ENCODE assay signal across 8 cellular contexts in the genomic region with DNA sequence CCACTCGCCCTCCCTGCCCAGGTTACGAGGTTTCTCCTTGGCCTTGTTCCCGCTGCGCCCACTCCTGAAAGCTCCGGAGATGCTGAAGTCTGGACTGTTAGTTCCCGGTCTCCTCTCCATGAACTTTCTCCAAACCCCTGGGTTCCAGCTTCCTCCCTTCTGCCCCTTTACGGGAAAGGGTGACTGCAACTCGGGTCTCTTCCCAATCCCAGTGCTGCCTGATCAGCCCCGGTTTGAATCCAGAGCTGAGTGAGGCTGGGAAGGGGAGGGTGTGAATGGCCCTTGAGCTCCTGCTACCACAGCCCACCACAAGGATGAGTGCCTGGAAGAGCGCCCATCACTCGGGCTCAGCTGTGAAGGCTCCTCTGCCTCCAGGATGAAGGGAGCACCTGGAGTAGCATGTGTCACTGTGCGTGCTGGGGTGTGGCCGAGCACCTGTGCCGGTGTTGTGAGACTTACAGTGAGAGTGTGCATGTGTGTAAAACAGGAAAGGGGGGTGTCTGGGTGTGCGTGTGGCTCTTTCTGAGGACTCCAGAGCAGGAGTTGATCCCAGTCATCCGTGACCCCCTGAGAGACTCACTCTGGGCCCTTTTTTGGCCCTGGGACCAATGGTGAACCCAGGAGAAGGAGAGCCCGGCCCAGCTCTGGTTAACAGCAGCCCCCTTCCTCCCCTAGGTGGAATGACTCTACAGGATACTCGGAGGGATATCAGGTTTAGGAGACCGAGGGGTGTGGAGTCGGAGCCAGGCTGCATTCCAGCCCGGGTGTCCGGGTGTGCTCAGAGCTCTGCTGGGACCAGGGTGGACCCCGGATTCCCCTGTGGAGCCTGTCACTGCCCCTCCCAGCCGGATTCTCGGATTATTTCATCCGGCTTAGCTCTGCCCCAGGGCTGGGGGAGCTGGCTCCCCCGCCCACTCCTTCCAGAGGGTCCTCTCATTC. TPM values are rescaled to one million over a fixed set of nuclear protein-coding genes. Genes with fewer than 3 reads are reported as not detected.
DNase-seq lines count a peak whose midpoint lies in the region; ATAC-seq and TF ChIP-seq lines count a peak whose summit lies in the region.

No MANE protein-coding gene starts in this region.

- no peaks in the 10 kb centered on the region for H4K20me1 ChIP-seq in PC-3 (ENCODE audit: low read length)

- H3K27me3 ChIP-seq in PC-3 (ENCODE audit: low read length) (no peaks in the 10 kb centered on the region), psoas muscle (ENCODE audit: insufficient read depth in 3 of 3, low read length in 2 of 3) (no peaks in the 10 kb centered on the region)

- ATAC-seq in PC-3 (no peak), psoas muscle (no peak)

- no peaks in the 10 kb centered on the region for H3K36me3 ChIP-seq in PC-3 (ENCODE audit: low read depth, low read length)
- no peaks in the 10 kb centered on the region for H3K36me3 ChIP-seq in psoas muscle (ENCODE audit: insufficient read depth in 1 of 2, low read depth in 1 of 2)

- H3F3A ChIP-seq in PC-3 (ENCODE audit: low read length, unreplicated experiment): no peaks in the 10 kb centered on the region

- no peak overlapping the region for H3K9ac ChIP-seq in PC-3 (ENCODE audit: low read length)

- H3K27ac ChIP-seq in PC-3 (ENCODE audit: low read length): no peak overlapping the region
- no peak overlapping the region for H3K27ac ChIP-seq in psoas muscle

- no peaks in the 10 kb centered on the region for H3K9me2 ChIP-seq in PC-3 (replicated peaks; ENCODE audit: low read length)

- POLR2A ChIA-PET in PC-3 (lab: Charles Lee; ENCODE audit: unreplicated experiment): interaction anchor here (0.5 to 0.6 kb wide), 2 partner anchors 12 to 517 kb away, joined by 4 to 5 read pairs; no protein-coding TSS in a partner anchor

- no peak overlapping the region for H2AFZ ChIP-seq in PC-3 (ENCODE audit: low read length)

- CTCF ChIA-PET in PC-3 (lab: Charles Lee): interaction anchor here (0.7 kb wide), 1 partner anchor 344 kb away, joined by 3 read pairs; no protein-coding TSS in a partner anchor

- H3K9me3 ChIP-seq in PC-3 (ENCODE audit: low read length): no peaks in the 10 kb centered on the region
- no peaks in the 10 kb centered on the region for H3K9me3 ChIP-seq in psoas muscle

- TSS peak; percentile 31 for BruUV-seq in PC-3 (replicated peaks; lab: Mats Ljungman, UMichigan)

- H3K4me3 ChIP-seq in PC-3 (ENCODE audit: low read length) (no peak overlapping the region), fibroblast of pulmonary artery (replicated peaks; ENCODE audit: low read depth, low read length) (peak overlapping the region; percentile 80), psoas muscle (peak overlapping the region; percentile 70)

- DNase-seq in NCI-H1092 treated with DMSO at 0.1 percent for 48 hours (lab: John Stamatoyannopoulos, UW) (peak; percentile 12), NCI-H1092 (lab: John Stamatoyannopoulos, UW) (no peak), PC-3 (peak; percentile 13), fibroblast of pulmonary artery (ENCODE audit: low read depth) (peak; percentile 17), psoas muscle (peak in 1 of 2 donors; percentile 48), EL (no peak), HK-2 (ENCODE audit: unreplicated experiment) (no peak), A172 (ENCODE audit: low spot score) (no peak)

- intact Hi-C loops in PC-3 (cut with micrococcal nuclease) (loop anchor here (5.0 kb wide), 1 partner anchor 63 kb away; a partner anchor contains a TSS), psoas muscle (cut with DNase I) (loop anchor here in 1 of 2 donors (5.0 kb wide), 1 partner anchor 63 kb away; a partner anchor contains a TSS)

- TF ChIP-seq CTCF in PC-3 (conservative IDR thresholded peaks at IDR 0.05; ENCODE audit: low read depth, low read length) (no peak), fibroblast of pulmonary artery (IDR thresholded peaks at IDR 0.05; ENCODE audit: low read length, missing control alignments) (no peak), psoas muscle (IDR thresholded peaks at IDR 0.05) (no peak)

- H3K79me2 ChIP-seq in PC-3 (ENCODE audit: low read length): no peaks in the 10 kb centered on the region

- H3K4me1 ChIP-seq in PC-3 (ENCODE audit: insufficient read depth, low read length): peaks cover 8% of the 10 kb centered on the region
- H3K4me1 ChIP-seq in psoas muscle: peaks cover 5% of the 10 kb centered on the region

- 39 to 49% (median 48%) methylated on average over 27 of the region's 27 CpGs for WGBS in psoas muscle, 3 donors

- H3K4me2 ChIP-seq in PC-3 (ENCODE audit: low read length): peak overlapping the region; percentile 97; the same call in 1 of the 2 replicates

RNA-seq across cellular contexts. Expression of a gene that starts 1.1 kb away (rescaled TPM):
- total RNA-seq in PC-3 (2014; rRNA removed) (4.1 and 6.3 TPM in 2 replicates), psoas muscle (1 to 10 TPM; 1.7 to 2.8 (median 2.3) TPM)
- polyA plus RNA-seq in psoas muscle: 1 to 10 TPM in 2 of 3 donors, under 1 TPM in 1; 0.87 to 1.3 (median 1.2) TPM
- not detected in 2 replicates for total RNA-seq in A172 (2014; rRNA removed; shearing (Covaris generic))

Comparison
In these comparisons a context has a peak if more than half of its experiments do, and no peak if none do; other contexts are left out.
1. DNase-seq: peak in NCI-H1092 treated with DMSO at 0.1 percent for 48 hours (single experiment), PC-3 (single experiment) and fibroblast of pulmonary artery (single experiment); none in NCI-H1092 (single experiment), EL (single experiment), HK-2 (single experiment) and A172 (single experiment).